Comparison of ENCODE assay signal across 30 cellular contexts in genomic region chr11:104338186-104338585, GRCh38.
DNase-seq lines count a peak whose midpoint lies in the region; ATAC-seq and TF ChIP-seq lines count a peak whose summit lies in the region.
"Had no signal": no experiment of that assay in that cellular context is flagged by ENCODE, and none has a peak within 500 bp of the region (broad histone marks: within the 10 kb centered on the region; RNA-seq: fewer than 3 reads in every experiment).

No MANE protein-coding gene starts in this region.

- no peak overlapping the region for H3K9ac ChIP-seq in mammary epithelial cell (ENCODE audit: insufficient read depth, low read length)

- intact Hi-C loops in mammary epithelial cell (cut with micrococcal nuclease), result no loop called here

- CTCF ChIA-PET in mammary epithelial cell (lab: Charles Lee; ENCODE audit: low non-redundant PET), result no interaction called here

- H3K9me3 ChIP-seq in mammary epithelial cell (replicated peaks; ENCODE audit: insufficient read depth, low read length), result no peaks in the 10 kb centered on the region
- H3K9me3 ChIP-seq: A549, BE2C, ovary, SJCRH30, upper lobe of right lung had no signal

- H3K27me3 ChIP-seq in mammary epithelial cell (ENCODE audit: insufficient read depth, low read length) (no peaks in the 10 kb centered on the region), foreskin keratinocyte (no peaks in the 10 kb centered on the region)
- H3K27me3 ChIP-seq: BE2C, cardiac muscle cell, ovary, SJCRH30, upper lobe of right lung had no signal

- peaks cover 14% of the 10 kb centered on the region for H3K4me1 ChIP-seq in mammary epithelial cell (ENCODE audit: insufficient read depth, low read length)
- H3K4me1 ChIP-seq in foreskin keratinocyte, result peaks cover 4% of the 10 kb centered on the region
- H3K4me1 ChIP-seq: A549, BE2C, SJCRH30, upper lobe of right lung had no signal

- H3K36me3 ChIP-seq in mammary epithelial cell (ENCODE audit: insufficient read depth, low read length), result no peaks in the 10 kb centered on the region
- H3K36me3 ChIP-seq: BE2C, cardiac muscle cell, ovary, SJCRH30, upper lobe of right lung had no signal

- H3K79me2 ChIP-seq in mammary epithelial cell (ENCODE audit: insufficient read depth, low read length), result no peaks in the 10 kb centered on the region

- TF ChIP-seq CTCF in mammary epithelial cell (conservative IDR thresholded peaks at IDR 0.05 in 1 of 2, IDR thresholded peaks at IDR 0.05 in 1 of 2; ENCODE audit: extremely low read depth in 1 of 2, insufficient read depth in 1 of 2, low read depth in 1 of 2, low read length in 2 of 2) (no peak), foreskin keratinocyte (conservative IDR thresholded peaks at IDR 0.05) (no peak)

- peak; percentile 21 for ATAC-seq in foreskin keratinocyte
- ATAC-seq in HG02884 (IDR thresholded peaks at IDR 0.05; ENCODE audit: unreplicated experiment), result no peak
- ATAC-seq: A549; activated CD8-positive, alpha-beta T cell treated with anti-CD3 and anti-CD28 coated beads for 36 hours; esophagus mucosa; GM12878; upper lobe of right lung had no signal

- 0% methylated on average over 1 of the region's 1 CpG for WGBS in mammary epithelial cell (ENCODE audit: low coverage, missing lambda C conversion rate)

- H3K27ac ChIP-seq in mammary epithelial cell (ENCODE audit: insufficient read depth, low read depth, low read length) (peak overlapping the region; percentile 36), foreskin keratinocyte (peak overlapping the region; percentile 60)
- H3K27ac ChIP-seq: A549, cardiac muscle cell, coronary artery, HL-60, ovary, SJCRH30, upper lobe of right lung had no signal

- DNase-seq in AG20443 (ENCODE audit: low spot score) (peak; percentile 14), KBM-7 (peak; percentile 5), mammary epithelial cell (peak; percentile 53), foreskin keratinocyte (peak; percentile 67 to 81), NCI-H526 treated with DMSO at 0.1 percent for 48 hours (lab: John Stamatoyannopoulos, UW) (no peak), HuH-7 (ENCODE audit: low spot score) (no peak), NCI-H2196 treated with DMSO at 0.1 percent for 48 hours (lab: John Stamatoyannopoulos, UW; ENCODE audit: unreplicated experiment) (no peak)
- DNase-seq: activated CD8-positive, alpha-beta T cell treated with anti-CD3 and anti-CD28 coated beads for 36 hours; activated naive CD4-positive, alpha-beta T cell treated with anti-CD3 and anti-CD28 coated beads, Interleukin-2, amount 10 ng/mL, durations not matched to agents 7 days and 5 days; amniotic stem cell; BE2C; CD8-positive, alpha-beta memory T cell; EL; hippocampal formation; NCI-H1436; NCI-H2081; NCI-H345; ovary; RPMI8226; SJCRH30; stimulated activated naive CD4-positive, alpha-beta T cell; T-helper 9 cell; upper lobe of right lung had no signal

- H4K20me1 ChIP-seq in mammary epithelial cell (ENCODE audit: insufficient read depth, low read length), result no peaks in the 10 kb centered on the region

- H3K4me3 ChIP-seq in mammary epithelial cell (replicated peaks in 1 of 3; ENCODE audit: insufficient read depth in 1 of 3, low read depth in 2 of 3, low read length in 3 of 3), result no peak overlapping the region
- H3K4me3 ChIP-seq: A549, cardiac muscle cell, coronary artery, GM12878, ovary, SJCRH30, upper lobe of right lung had no signal

- peak overlapping the region; percentile 13 for H3K4me2 ChIP-seq in mammary epithelial cell (ENCODE audit: insufficient read depth, low read depth, low read length)
- H3K4me2 ChIP-seq: A549 had no signal

- no TSS peak for BruUV-seq in mammary epithelial cell (replicated peaks; lab: Mats Ljungman, UMichigan)

- in situ Hi-C loops in KBM-7 (cut with MboI; ENCODE audit: low pct_unique_long_range_greater_than_20kb, low sequenced_read_pairs), result no loop called here
- in situ Hi-C loops in mammary epithelial cell (cut with MboI; ENCODE audit: low sequenced_read_pairs in 2 of 2), result no loop called here

- peak overlapping the region; percentile 85 for H2AFZ ChIP-seq in mammary epithelial cell (ENCODE audit: low read depth, low read length)

- dilution Hi-C loops in mammary epithelial cell (cut with HindIII; ENCODE audit: low sequenced_read_pairs), result no loop called here

Comparison
In these comparisons a context has a peak if more than half of its experiments do, and no peak if none do; other contexts are left out.
1. DNase-seq: peak in AG20443 (single experiment), KBM-7 (single experiment), mammary epithelial cell (single experiment) and foreskin keratinocyte (2 of 2); none in NCI-H526 treated with DMSO at 0.1 percent for 48 hours (single experiment), HuH-7 (single experiment) and NCI-H2196 treated with DMSO at 0.1 percent for 48 hours (single experiment).